In the genomic region with DNA sequence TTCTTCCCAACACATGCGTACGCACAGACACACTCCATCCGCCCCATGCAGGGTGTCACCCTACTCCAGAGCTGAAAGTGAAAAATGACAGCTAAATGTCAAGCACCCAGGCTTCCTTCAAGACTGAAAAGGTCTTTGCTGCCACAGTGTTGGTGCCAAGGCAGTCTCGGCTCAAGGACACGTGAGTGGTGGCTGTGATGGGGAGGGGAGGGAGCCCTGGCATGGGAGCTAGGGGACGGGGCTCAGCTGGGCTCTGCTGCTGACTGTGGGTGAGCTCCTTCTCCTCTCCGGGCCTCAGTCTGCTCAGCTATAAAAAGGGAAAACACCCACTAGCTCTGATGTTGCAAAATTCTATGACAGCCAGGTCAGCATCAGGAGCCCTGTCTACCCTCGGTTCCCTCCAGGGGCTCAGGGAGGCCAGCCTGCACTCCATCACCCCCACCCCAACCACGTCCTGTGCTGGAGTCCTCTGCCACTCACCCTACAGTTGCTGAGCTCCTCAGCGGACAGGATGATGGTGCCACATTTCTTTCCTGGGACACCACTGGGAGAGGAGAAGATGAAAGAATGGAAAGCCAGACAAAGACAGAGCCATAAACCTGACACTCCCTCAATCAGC, we compare ENCODE assay signal across 27 cellular contexts.
"Had no signal": no experiment of that assay in that cellular context is flagged by ENCODE, and none has a peak within 500 bp of the region (broad histone marks: within the 10 kb centered on the region; RNA-seq: fewer than 3 reads in every experiment).

No MANE protein-coding gene starts in this region.

- H3K36me3 Mint-ChIP-seq: activated CD8-positive, alpha-beta memory T cell treated with anti-CD3 and anti-CD28 coated beads, Interleukin-2, amount 10 ng/mL, durations not matched to agents 7 days and 5 days; activated naive CD8-positive, alpha-beta T cell had no signal

- H3K9me3 Mint-ChIP-seq: activated B cell treated with CpG ODN at 0.5 μM for 24 hours; activated CD4-positive, alpha-beta T cell treated with anti-CD3 and anti-CD28 coated beads, Interleukin-2, amount 10 ng/mL, durations not matched to agents 24 days and 14 days; activated T-cell treated with anti-CD3 and anti-CD28 coated beads, Interleukin-2, amount 50 U/mL, for 24 hours; activated T-helper 1 cell treated with anti-CD3 and anti-CD28 coated beads, Interleukin-12 subunit alpha, Interleukin-12 subunit beta, Interleukin-2, Interleukin-4 antibody, amounts not matched to agents 30 ng/mL and 10 ng/mL and 1 ng/mL, durations not matched to agents 14 hours and 24 hours and 36 hours; T-helper 1 cell treated with Interleukin-12 subunit alpha and Interleukin-12 subunit beta and Interleukin-4 antibody, amounts not matched to agents 30 μg/mL and 1 μg/mL, for 36 hours had no signal

- H3K4me3 Mint-ChIP-seq: activated B cell treated with CpG ODN at 0.5 μM for 24 hours; activated CD4-positive, alpha-beta T cell treated with anti-CD3 and anti-CD28 coated beads, Interleukin-2, amount 10 ng/mL, durations not matched to agents 24 days and 14 days; activated CD8-positive, alpha-beta memory T cell treated with anti-CD3 and anti-CD28 coated beads, Interleukin-2, amount 10 ng/mL, durations not matched to agents 7 days and 5 days; activated naive CD8-positive, alpha-beta T cell; activated T-cell treated with anti-CD3 and anti-CD28 coated beads, Interleukin-2, amount 50 U/mL, for 24 hours; activated T-helper 1 cell treated with anti-CD3 and anti-CD28 coated beads, Interleukin-12 subunit alpha, Interleukin-12 subunit beta, Interleukin-2, Interleukin-4 antibody, amounts not matched to agents 30 ng/mL and 10 ng/mL and 1 ng/mL, durations not matched to agents 14 hours and 24 hours and 36 hours; T-helper 1 cell treated with Interleukin-12 subunit alpha and Interleukin-12 subunit beta and Interleukin-4 antibody, amounts not matched to agents 30 μg/mL and 1 μg/mL, for 36 hours had no signal

- H3K4me3 ChIP-seq: breast epithelium, SJSA1 had no signal

- DNase-seq: activated B cell treated with CpG ODN at 0.5 μM for 24 hours; activated CD4-positive, alpha-beta T cell treated with anti-CD3 and anti-CD28 coated beads for 1 hour; activated CD4-positive, alpha-beta T cell treated with anti-CD3 and anti-CD28 coated beads, Interleukin-2, amount 10 ng/mL, durations not matched to agents 24 days and 14 days; activated CD4-positive, alpha-beta T cell treated with anti-CD3 and anti-CD28 coated beads, Interleukin-2, amount 50 U/mL, for 48 hours; activated CD8-positive, alpha-beta memory T cell treated with anti-CD3 and anti-CD28 coated beads, Interleukin-2, amount 10 ng/mL, durations not matched to agents 7 days and 5 days; activated effector memory CD4-positive, alpha-beta T cell treated with Interleukin-2 at 50 U/mL for 16 hours; activated naive CD4-positive, alpha-beta T cell; activated T-cell treated with anti-CD3 and anti-CD28 coated beads, Interleukin-2, amount 50 U/mL, for 24 hours; caudate nucleus; Kasumi-1; KBM-7; NCI-H1048; NCI-H1930; NCI-H2107; NCI-H524; NCI-H748 treated with DMSO at 0.1 percent for 48 hours; OCI-M1; RPMI8226; SW 1271 had no signal

- H3K27ac ChIP-seq: breast epithelium, SJSA1 had no signal

- H3K4me1 ChIP-seq: breast epithelium, SJSA1 had no signal

- H3K27me3 ChIP-seq: breast epithelium had no signal

- ATAC-seq: activated CD8-positive, alpha-beta memory T cell treated with anti-CD3 and anti-CD28 coated beads, Interleukin-2, amount 10 ng/mL, durations not matched to agents 7 days and 5 days; Panc1; Right ventricle myocardium inferior; SK-N-SH treated with all-trans-retinoic acid at 6 μM for 48 hours had no signal

- H3K27me3 Mint-ChIP-seq: activated T-cell treated with anti-CD3 and anti-CD28 coated beads, Interleukin-2, amount 50 U/mL, for 24 hours had no signal

- H3K27ac Mint-ChIP-seq: activated B cell treated with CpG ODN at 0.5 μM for 24 hours; activated CD4-positive, alpha-beta T cell treated with anti-CD3 and anti-CD28 coated beads, Interleukin-2, amount 10 ng/mL, durations not matched to agents 24 days and 14 days; activated CD8-positive, alpha-beta memory T cell treated with anti-CD3 and anti-CD28 coated beads, Interleukin-2, amount 10 ng/mL, durations not matched to agents 7 days and 5 days; activated naive CD8-positive, alpha-beta T cell; activated T-cell treated with anti-CD3 and anti-CD28 coated beads, Interleukin-2, amount 50 U/mL, for 24 hours; activated T-helper 1 cell treated with anti-CD3 and anti-CD28 coated beads, Interleukin-12 subunit alpha, Interleukin-12 subunit beta, Interleukin-2, Interleukin-4 antibody, amounts not matched to agents 30 ng/mL and 10 ng/mL and 1 ng/mL, durations not matched to agents 14 hours and 24 hours and 36 hours; T-helper 1 cell treated with Interleukin-12 subunit alpha and Interleukin-12 subunit beta and Interleukin-4 antibody, amounts not matched to agents 30 μg/mL and 1 μg/mL, for 36 hours had no signal

- H3K4me1 Mint-ChIP-seq: activated CD8-positive, alpha-beta memory T cell treated with anti-CD3 and anti-CD28 coated beads, Interleukin-2, amount 10 ng/mL, durations not matched to agents 7 days and 5 days had no signal

- H3K36me3 ChIP-seq: breast epithelium, SJSA1 had no signal

- H3K9me3 ChIP-seq: breast epithelium, SJSA1 had no signal
